Comparison of ENCODE assay signal across 18 cellular contexts in the genomic region with DNA sequence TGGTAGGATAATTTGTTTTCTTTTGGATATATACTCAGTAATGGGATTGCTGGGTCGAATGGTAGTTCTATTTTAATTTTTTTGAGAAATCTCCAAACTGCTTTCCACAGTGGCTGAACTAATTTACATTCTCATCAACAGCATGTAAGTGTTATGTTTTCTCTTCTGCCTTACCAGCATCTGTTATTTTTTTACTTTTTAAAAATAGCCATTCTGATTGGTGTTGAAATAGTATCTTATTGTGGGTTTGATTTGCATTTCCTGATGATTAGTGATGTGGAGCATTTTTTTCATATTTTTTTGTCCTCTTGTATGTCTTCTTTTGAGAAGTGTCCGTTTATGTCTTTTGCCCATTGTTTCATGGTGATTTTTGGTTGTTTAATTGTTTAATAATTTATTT.
"Had no signal": no experiment of that assay in that cellular context is flagged by ENCODE, and none has a peak within 500 bp of the region (broad histone marks: within the 10 kb centered on the region; RNA-seq: fewer than 3 reads in every experiment).

No MANE protein-coding gene starts in this region.

- H3K27me3 ChIP-seq: body of pancreas, pancreas, transverse colon, vagina had no signal

- DNase-seq: activated CD4-positive, alpha-beta T cell treated with anti-CD3 and anti-CD28 coated beads for 48 hours; activated CD8-positive, alpha-beta T cell treated with anti-CD3 and anti-CD28 coated beads for 36 hours; activated effector memory CD4-positive, alpha-beta T cell treated with anti-CD3 and anti-CD28 coated beads, Interleukin-2, amount 50 U/mL, for 16 hours; activated T-cell treated with anti-CD3 and anti-CD28 coated beads, Interleukin-2, amount 50 U/mL, for 4 hours; body of pancreas; central memory CD4-positive, alpha-beta T cell; cortex of kidney; effector CD8-positive, alpha-beta T cell; foreskin fibroblast; hippocampal formation; naive thymus-derived CD4-positive, alpha-beta T cell; pancreas; transverse colon had no signal

- H3K27ac Mint-ChIP-seq: activated CD8-positive, alpha-beta T cell treated with anti-CD3 and anti-CD28 coated beads for 36 hours; activated naive CD4-positive, alpha-beta T cell treated with anti-CD3 and anti-CD28 coated beads, Interleukin-2, amount 50 U/mL, for 72 hours; WTC11 had no signal

- H3K4me1 ChIP-seq: transverse colon, vagina had no signal

- H3K9me3 ChIP-seq: body of pancreas, pancreas, transverse colon, vagina had no signal

- ATAC-seq: activated CD8-positive, alpha-beta T cell treated with anti-CD3 and anti-CD28 coated beads for 36 hours; activated naive CD4-positive, alpha-beta T cell treated with anti-CD3 and anti-CD28 coated beads, Interleukin-2, amount 50 U/mL, for 72 hours; activated T-cell treated with anti-CD3 and anti-CD28 coated beads, Interleukin-2, amount 50 U/mL, for 4 hours; body of pancreas; left lobe of liver; naive thymus-derived CD4-positive, alpha-beta T cell; pancreas; stimulated activated effector memory CD8-positive, alpha-beta T cell treated with anti-CD3 and anti-CD28 coated beads, Interleukin-12 subunit alpha, Interleukin-12 subunit beta, amount 100 ng/mL, for 72 hours; WTC11 had no signal

- H3K4me3 Mint-ChIP-seq: activated CD8-positive, alpha-beta T cell treated with anti-CD3 and anti-CD28 coated beads for 36 hours; activated T-cell treated with anti-CD3 and anti-CD28 coated beads, Interleukin-2, amount 50 U/mL, for 4 hours; naive thymus-derived CD4-positive, alpha-beta T cell; stimulated activated effector memory CD8-positive, alpha-beta T cell treated with anti-CD3 and anti-CD28 coated beads, Interleukin-12 subunit alpha, Interleukin-12 subunit beta, amount 100 ng/mL, for 72 hours; WTC11 had no signal

- H3K9me3 Mint-ChIP-seq: activated CD8-positive, alpha-beta T cell treated with anti-CD3 and anti-CD28 coated beads for 36 hours; activated naive CD4-positive, alpha-beta T cell treated with anti-CD3 and anti-CD28 coated beads, Interleukin-2, amount 50 U/mL, for 72 hours; activated T-cell treated with anti-CD3 and anti-CD28 coated beads, Interleukin-2, amount 50 U/mL, for 4 hours; naive thymus-derived CD4-positive, alpha-beta T cell; stimulated activated effector memory CD8-positive, alpha-beta T cell treated with anti-CD3 and anti-CD28 coated beads, Interleukin-12 subunit alpha, Interleukin-12 subunit beta, amount 100 ng/mL, for 72 hours; WTC11 had no signal

- H3K27ac ChIP-seq: body of pancreas, pancreas, transverse colon, vagina had no signal

- H3K36me3 ChIP-seq: pancreas had no signal

- H3K4me1 Mint-ChIP-seq: WTC11 had no signal

- H3K27me3 Mint-ChIP-seq: activated CD8-positive, alpha-beta T cell treated with anti-CD3 and anti-CD28 coated beads for 36 hours; naive thymus-derived CD4-positive, alpha-beta T cell had no signal

- H3K4me3 ChIP-seq: body of pancreas, pancreas, transverse colon, vagina had no signal
